ENCODE assay signal across 12 cellular contexts in the genomic region with DNA sequence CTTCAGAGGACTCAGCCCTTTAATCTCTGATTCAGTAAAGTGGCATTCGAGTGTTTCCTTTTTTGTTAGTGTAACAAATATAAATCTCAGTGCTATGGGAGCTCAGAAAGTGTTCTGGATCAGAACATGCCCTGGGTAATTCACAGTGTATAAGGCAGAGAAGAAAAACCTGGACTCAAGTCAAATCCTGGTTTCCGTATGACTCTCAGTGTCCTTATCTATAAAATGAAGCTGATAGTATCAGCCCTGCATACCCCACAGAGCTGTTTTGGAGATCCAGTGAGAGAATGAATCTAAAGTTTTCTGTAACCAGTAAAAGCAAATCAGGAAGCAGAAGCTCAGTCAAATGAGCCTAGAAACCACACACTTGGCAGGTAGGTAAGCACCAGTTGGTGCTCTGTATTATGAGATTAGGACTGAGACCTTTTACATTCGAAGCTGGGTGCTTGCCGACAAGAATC.
DNase-seq lines count a peak whose midpoint lies in the region; ATAC-seq, FAIRE-seq and TF ChIP-seq lines count a peak whose summit lies in the region.
"Had no signal": no experiment of that assay in that cellular context is flagged by ENCODE, and none has a peak within 500 bp of the region (broad histone marks: within the 10 kb centered on the region; RNA-seq: fewer than 3 reads in every experiment).

No MANE protein-coding gene starts in this region.

- ATAC-seq in GM21528 (IDR thresholded peaks at IDR 0.05; ENCODE audit: low FRiP score, unreplicated experiment) = no peak

- H3K9me3 ChIP-seq in MG63 (no peaks in the 10 kb centered on the region), mesodermal cell (ENCODE audit: control insufficient read depth, low read length) (no peaks in the 10 kb centered on the region)
- H3K9me3 ChIP-seq: transverse colon had no signal

- no peaks in the 10 kb centered on the region for H3K27me3 ChIP-seq in MG63
- H3K27me3 ChIP-seq: transverse colon had no signal

- peak; percentile 74 for DNase-seq in GF-D8 (lab: John Stamatoyannopoulos, UW)
- DNase-seq in MG63 = peak; percentile 59
- peak; percentile 40 to 66 for DNase-seq in cardiac fibroblast (ENCODE audit: low read depth in 2 of 2)
- no peak for DNase-seq in GM12892 (ENCODE audit: insufficient read length)
- no peak for DNase-seq in NCI-H1436 (lab: John Stamatoyannopoulos, UW)
- DNase-seq: activated T-cell treated with anti-CD3 and anti-CD28 coated beads, Interleukin-2, amount 50 U/mL, for 24 hours; NCI-H2081 treated with DMSO at 0.1 percent for 48 hours; transverse colon had no signal

- FAIRE-seq in GM12892 (lab: Jason Lieb, UNC) = no peak
- FAIRE-seq: frontal cortex had no signal

- peak overlapping the region; percentile 57 for H3K27ac ChIP-seq in mesodermal cell (ENCODE audit: low read depth, low read length, severe bottlenecking)
- H3K27ac ChIP-seq: parathyroid adenoma, transverse colon had no signal

- WGBS in mesodermal cell (ENCODE audit: insufficient coverage in 2 of 2), 2 experiments = 64 to 78% methylated on average over 2 to 3 of the region's 4 CpGs

- H3K4me3 ChIP-seq in MG63 = no peak overlapping the region
- H3K4me3 ChIP-seq in cardiac fibroblast (replicated peaks in 1 of 2; ENCODE audit: low read depth in 2 of 2, low read length in 2 of 2) = no peak overlapping the region
- no peak overlapping the region for H3K4me3 ChIP-seq in mesodermal cell (ENCODE audit: extremely low read depth, insufficient read depth, low read length, poor library complexity, severe bottlenecking)
- H3K4me3 ChIP-seq: transverse colon had no signal

- TF ChIP-seq CTCF in cardiac fibroblast (IDR thresholded peaks at IDR 0.05; ENCODE audit: low read depth, low read length) = no peak

- H3K36me3 ChIP-seq in MG63 (peaks cover 1% of the 10 kb centered on the region), mesodermal cell (ENCODE audit: control insufficient read depth, insufficient read depth, low read length) (peaks cover 5% of the 10 kb centered on the region)
- H3K36me3 ChIP-seq: transverse colon had no signal

- TF ChIP-seq POLR2A in GM12892 (IDR thresholded peaks at IDR 0.05; ENCODE audit: low read depth, low read length) = no peak

- H3K4me1 ChIP-seq in mesodermal cell (ENCODE audit: control insufficient read depth, insufficient read depth, low read length, poor library complexity, severe bottlenecking) = peaks cover 25% of the 10 kb centered on the region
- H3K4me1 ChIP-seq: transverse colon had no signal

Comparison
In these comparisons a context has a peak if more than half of its experiments do, and no peak if none do; other contexts are left out.
1. DNase-seq: peak in GF-D8 (single experiment), MG63 (single experiment) and cardiac fibroblast (2 of 2); none in GM12892 (single experiment) and NCI-H1436 (single experiment).